ENCODE assay signal across 1 cellular context in genomic region chr11:117816151-117816741, GRCh38.
A peak's percentile ranks its signal among the peaks of the same experiment; 100 is the strongest.
TF ChIP-seq lines count a peak whose summit lies in the region.

No MANE protein-coding gene starts in this region.

TF ChIP-seq in HepG2, 621 proteins besides CTCF, POLR2A, EP300 and RAD21 (continued from another document and continues in another):
- TF ChIP-seq, protein P1, sequence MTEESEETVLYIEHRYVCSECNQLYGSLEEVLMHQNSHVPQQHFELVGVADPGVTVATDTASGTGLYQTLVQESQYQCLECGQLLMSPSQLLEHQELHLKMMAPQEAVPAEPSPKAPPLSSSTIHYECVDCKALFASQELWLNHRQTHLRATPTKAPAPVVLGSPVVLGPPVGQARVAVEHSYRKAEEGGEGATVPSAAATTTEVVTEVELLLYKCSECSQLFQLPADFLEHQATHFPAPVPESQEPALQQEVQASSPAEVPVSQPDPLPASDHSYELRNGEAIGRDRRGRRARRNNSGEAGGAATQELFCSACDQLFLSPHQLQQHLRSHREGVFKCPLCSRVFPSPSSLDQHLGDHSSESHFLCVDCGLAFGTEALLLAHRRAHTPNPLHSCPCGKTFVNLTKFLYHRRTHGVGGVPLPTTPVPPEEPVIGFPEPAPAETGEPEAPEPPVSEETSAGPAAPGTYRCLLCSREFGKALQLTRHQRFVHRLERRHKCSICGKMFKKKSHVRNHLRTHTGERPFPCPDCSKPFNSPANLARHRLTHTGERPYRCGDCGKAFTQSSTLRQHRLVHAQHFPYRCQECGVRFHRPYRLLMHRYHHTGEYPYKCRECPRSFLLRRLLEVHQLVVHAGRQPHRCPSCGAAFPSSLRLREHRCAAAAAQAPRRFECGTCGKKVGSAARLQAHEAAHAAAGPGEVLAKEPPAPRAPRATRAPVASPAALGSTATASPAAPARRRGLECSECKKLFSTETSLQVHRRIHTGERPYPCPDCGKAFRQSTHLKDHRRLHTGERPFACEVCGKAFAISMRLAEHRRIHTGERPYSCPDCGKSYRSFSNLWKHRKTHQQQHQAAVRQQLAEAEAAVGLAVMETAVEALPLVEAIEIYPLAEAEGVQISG (CRISPR knock-in tag; IDR thresholded peaks at IDR 0.05): peak; percentile 30
- TF ChIP-seq, protein P2, sequence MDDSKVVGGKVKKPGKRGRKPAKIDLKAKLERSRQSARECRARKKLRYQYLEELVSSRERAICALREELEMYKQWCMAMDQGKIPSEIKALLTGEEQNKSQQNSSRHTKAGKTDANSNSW (CRISPR knock-in tag; IDR thresholded peaks at IDR 0.05; ENCODE audit: borderline replicate concordance): no peak
- no peak for TF ChIP-seq RFXANK (CRISPR knock-in tag; IDR thresholded peaks at IDR 0.05)
- TF ChIP-seq SNAI1 (CRISPR knock-in tag; IDR thresholded peaks at IDR 0.05; ENCODE audit: borderline replicate concordance): no peak
- no peak for TF ChIP-seq TAF15 (IDR thresholded peaks at IDR 0.05; ENCODE audit: low read depth, low read length, poor library complexity, severe bottlenecking)
- TF ChIP-seq, protein P3, sequence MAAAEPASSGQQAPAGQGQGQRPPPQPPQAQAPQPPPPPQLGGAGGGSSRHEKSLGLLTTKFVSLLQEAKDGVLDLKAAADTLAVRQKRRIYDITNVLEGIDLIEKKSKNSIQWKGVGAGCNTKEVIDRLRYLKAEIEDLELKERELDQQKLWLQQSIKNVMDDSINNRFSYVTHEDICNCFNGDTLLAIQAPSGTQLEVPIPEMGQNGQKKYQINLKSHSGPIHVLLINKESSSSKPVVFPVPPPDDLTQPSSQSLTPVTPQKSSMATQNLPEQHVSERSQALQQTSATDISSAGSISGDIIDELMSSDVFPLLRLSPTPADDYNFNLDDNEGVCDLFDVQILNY (CRISPR knock-in tag; conservative IDR thresholded peaks at IDR 0.05): no peak
- TF ChIP-seq FOXK1 (CRISPR knock-in tag; IDR thresholded peaks at IDR 0.05; ENCODE audit: borderline replicate concordance, low read depth): no peak
- TF ChIP-seq THAP9 (CRISPR knock-in tag; IDR thresholded peaks at IDR 0.05; ENCODE audit: borderline replicate concordance): no peak
- no peak for TF ChIP-seq FOXC1 (CRISPR knock-in tag; IDR thresholded peaks at IDR 0.05; ENCODE audit: borderline replicate concordance)
- no peak for TF ChIP-seq ZNF775 (CRISPR knock-in tag; IDR thresholded peaks at IDR 0.05; ENCODE audit: borderline replicate concordance)
- TF ChIP-seq SIX4 (CRISPR knock-in tag; IDR thresholded peaks at IDR 0.05): no peak
- TF ChIP-seq, protein P4, sequence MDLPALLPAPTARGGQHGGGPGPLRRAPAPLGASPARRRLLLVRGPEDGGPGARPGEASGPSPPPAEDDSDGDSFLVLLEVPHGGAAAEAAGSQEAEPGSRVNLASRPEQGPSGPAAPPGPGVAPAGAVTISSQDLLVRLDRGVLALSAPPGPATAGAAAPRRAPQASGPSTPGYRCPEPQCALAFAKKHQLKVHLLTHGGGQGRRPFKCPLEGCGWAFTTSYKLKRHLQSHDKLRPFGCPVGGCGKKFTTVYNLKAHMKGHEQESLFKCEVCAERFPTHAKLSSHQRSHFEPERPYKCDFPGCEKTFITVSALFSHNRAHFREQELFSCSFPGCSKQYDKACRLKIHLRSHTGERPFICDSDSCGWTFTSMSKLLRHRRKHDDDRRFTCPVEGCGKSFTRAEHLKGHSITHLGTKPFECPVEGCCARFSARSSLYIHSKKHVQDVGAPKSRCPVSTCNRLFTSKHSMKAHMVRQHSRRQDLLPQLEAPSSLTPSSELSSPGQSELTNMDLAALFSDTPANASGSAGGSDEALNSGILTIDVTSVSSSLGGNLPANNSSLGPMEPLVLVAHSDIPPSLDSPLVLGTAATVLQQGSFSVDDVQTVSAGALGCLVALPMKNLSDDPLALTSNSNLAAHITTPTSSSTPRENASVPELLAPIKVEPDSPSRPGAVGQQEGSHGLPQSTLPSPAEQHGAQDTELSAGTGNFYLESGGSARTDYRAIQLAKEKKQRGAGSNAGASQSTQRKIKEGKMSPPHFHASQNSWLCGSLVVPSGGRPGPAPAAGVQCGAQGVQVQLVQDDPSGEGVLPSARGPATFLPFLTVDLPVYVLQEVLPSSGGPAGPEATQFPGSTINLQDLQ (CRISPR knock-in tag; IDR thresholded peaks at IDR 0.05): no peak
- no peak for TF ChIP-seq ETS1 (CRISPR knock-in tag; IDR thresholded peaks at IDR 0.05)
- TF ChIP-seq, protein P5, sequence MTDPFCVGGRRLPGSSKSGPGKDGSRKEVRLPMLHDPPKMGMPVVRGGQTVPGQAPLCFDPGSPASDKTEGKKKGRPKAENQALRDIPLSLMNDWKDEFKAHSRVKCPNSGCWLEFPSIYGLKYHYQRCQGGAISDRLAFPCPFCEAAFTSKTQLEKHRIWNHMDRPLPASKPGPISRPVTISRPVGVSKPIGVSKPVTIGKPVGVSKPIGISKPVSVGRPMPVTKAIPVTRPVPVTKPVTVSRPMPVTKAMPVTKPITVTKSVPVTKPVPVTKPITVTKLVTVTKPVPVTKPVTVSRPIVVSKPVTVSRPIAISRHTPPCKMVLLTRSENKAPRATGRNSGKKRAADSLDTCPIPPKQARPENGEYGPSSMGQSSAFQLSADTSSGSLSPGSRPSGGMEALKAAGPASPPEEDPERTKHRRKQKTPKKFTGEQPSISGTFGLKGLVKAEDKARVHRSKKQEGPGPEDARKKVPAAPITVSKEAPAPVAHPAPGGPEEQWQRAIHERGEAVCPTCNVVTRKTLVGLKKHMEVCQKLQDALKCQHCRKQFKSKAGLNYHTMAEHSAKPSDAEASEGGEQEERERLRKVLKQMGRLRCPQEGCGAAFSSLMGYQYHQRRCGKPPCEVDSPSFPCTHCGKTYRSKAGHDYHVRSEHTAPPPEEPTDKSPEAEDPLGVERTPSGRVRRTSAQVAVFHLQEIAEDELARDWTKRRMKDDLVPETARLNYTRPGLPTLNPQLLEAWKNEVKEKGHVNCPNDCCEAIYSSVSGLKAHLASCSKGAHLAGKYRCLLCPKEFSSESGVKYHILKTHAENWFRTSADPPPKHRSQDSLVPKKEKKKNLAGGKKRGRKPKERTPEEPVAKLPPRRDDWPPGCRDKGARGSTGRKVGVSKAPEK (CRISPR knock-in tag; IDR thresholded peaks at IDR 0.05; ENCODE audit: borderline replicate concordance): no peak
- TF ChIP-seq, protein P6, sequence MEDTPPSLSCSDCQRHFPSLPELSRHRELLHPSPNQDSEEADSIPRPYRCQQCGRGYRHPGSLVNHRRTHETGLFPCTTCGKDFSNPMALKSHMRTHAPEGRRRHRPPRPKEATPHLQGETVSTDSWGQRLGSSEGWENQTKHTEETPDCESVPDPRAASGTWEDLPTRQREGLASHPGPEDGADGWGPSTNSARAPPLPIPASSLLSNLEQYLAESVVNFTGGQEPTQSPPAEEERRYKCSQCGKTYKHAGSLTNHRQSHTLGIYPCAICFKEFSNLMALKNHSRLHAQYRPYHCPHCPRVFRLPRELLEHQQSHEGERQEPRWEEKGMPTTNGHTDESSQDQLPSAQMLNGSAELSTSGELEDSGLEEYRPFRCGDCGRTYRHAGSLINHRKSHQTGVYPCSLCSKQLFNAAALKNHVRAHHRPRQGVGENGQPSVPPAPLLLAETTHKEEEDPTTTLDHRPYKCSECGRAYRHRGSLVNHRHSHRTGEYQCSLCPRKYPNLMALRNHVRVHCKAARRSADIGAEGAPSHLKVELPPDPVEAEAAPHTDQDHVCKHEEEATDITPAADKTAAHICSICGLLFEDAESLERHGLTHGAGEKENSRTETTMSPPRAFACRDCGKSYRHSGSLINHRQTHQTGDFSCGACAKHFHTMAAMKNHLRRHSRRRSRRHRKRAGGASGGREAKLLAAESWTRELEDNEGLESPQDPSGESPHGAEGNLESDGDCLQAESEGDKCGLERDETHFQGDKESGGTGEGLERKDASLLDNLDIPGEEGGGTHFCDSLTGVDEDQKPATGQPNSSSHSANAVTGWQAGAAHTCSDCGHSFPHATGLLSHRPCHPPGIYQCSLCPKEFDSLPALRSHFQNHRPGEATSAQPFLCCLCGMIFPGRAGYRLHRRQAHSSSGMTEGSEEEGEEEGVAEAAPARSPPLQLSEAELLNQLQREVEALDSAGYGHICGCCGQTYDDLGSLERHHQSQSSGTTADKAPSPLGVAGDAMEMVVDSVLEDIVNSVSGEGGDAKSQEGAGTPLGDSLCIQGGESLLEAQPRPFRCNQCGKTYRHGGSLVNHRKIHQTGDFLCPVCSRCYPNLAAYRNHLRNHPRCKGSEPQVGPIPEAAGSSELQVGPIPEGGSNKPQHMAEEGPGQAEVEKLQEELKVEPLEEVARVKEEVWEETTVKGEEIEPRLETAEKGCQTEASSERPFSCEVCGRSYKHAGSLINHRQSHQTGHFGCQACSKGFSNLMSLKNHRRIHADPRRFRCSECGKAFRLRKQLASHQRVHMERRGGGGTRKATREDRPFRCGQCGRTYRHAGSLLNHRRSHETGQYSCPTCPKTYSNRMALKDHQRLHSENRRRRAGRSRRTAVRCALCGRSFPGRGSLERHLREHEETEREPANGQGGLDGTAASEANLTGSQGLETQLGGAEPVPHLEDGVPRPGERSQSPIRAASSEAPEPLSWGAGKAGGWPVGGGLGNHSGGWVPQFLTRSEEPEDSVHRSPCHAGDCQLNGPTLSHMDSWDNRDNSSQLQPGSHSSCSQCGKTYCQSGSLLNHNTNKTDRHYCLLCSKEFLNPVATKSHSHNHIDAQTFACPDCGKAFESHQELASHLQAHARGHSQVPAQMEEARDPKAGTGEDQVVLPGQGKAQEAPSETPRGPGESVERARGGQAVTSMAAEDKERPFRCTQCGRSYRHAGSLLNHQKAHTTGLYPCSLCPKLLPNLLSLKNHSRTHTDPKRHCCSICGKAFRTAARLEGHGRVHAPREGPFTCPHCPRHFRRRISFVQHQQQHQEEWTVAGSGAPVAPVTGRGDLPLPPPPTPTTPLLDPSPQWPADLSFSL (CRISPR knock-in tag; IDR thresholded peaks at IDR 0.05): no peak
- TF ChIP-seq RFX3 (CRISPR knock-in tag; IDR thresholded peaks at IDR 0.05): no peak
- no peak for TF ChIP-seq NR3C1 (CRISPR knock-in tag; IDR thresholded peaks at IDR 0.05)
- TF ChIP-seq NFAT5 (CRISPR knock-in tag; IDR thresholded peaks at IDR 0.05): no peak
- no peak for TF ChIP-seq ZNF75D (CRISPR knock-in tag; IDR thresholded peaks at IDR 0.05; ENCODE audit: borderline replicate concordance)
- no peak for TF ChIP-seq GATAD1 (CRISPR knock-in tag; IDR thresholded peaks at IDR 0.05)
- no peak for TF ChIP-seq ZNF674 (CRISPR knock-in tag; IDR thresholded peaks at IDR 0.05; ENCODE audit: low read depth)
- no peak for TF ChIP-seq SKI (IDR thresholded peaks at IDR 0.05; ENCODE audit: partially characterized antibody)
- peak; percentile 57; the same call in 1 of the 2 replicates for TF ChIP-seq HNF4A (CRISPR knock-in tag; IDR thresholded peaks at IDR 0.05)
- no peak for TF ChIP-seq HNRNPUL1 (IDR thresholded peaks at IDR 0.05; ENCODE audit: low read depth, low read length)
